In the genomic region with DNA sequence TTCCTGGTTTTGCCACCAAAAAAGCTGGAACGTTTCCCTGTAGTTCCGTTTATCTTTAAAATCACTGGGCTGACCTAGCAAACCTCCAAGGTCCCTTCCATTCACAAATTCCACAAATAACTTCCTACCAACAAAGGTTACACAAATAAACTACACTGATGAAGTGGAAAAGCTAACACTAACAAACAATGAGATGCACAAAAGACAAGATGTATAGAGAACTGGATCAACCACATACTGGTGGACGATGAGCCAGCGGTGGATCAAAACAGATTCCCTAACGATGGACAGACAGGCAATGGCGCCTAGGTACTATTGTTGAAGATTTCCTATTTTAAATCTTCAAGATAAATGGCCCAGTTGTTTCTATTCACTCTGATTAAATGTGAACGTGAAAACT, we compare ENCODE assay signal across 1 cellular context.
A peak's percentile ranks its signal among the peaks of the same experiment; 100 is the strongest.
TF ChIP-seq lines count a peak whose summit lies in the region.

No MANE protein-coding gene starts in this region.

TF ChIP-seq in HepG2, 621 proteins besides CTCF, POLR2A, EP300 and RAD21 (continued from another document and continues in another):
- TF ChIP-seq, protein P1, sequence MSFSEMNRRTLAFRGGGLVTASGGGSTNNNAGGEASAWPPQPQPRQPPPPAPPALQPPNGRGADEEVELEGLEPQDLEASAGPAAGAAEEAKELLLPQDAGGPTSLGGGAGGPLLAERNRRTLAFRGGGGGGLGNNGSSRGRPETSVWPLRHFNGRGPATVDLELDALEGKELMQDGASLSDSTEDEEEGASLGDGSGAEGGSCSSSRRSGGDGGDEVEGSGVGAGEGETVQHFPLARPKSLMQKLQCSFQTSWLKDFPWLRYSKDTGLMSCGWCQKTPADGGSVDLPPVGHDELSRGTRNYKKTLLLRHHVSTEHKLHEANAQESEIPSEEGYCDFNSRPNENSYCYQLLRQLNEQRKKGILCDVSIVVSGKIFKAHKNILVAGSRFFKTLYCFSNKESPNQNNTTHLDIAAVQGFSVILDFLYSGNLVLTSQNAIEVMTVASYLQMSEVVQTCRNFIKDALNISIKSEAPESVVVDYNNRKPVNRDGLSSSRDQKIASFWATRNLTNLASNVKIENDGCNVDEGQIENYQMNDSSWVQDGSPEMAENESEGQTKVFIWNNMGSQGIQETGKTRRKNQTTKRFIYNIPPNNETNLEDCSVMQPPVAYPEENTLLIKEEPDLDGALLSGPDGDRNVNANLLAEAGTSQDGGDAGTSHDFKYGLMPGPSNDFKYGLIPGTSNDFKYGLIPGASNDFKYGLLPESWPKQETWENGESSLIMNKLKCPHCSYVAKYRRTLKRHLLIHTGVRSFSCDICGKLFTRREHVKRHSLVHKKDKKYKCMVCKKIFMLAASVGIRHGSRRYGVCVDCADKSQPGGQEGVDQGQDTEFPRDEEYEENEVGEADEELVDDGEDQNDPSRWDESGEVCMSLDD (CRISPR knock-in tag; IDR thresholded peaks at IDR 0.05; ENCODE audit: borderline replicate concordance), result no peak
- TF ChIP-seq POLR2G (IDR thresholded peaks at IDR 0.05; ENCODE audit: low read depth, low read length) (no peak), SMARCC2 (IDR thresholded peaks at IDR 0.05) (no peak), NFIC (IDR thresholded peaks at IDR 0.05; ENCODE audit: low read length) (peak; percentile 27; the same call in 1 of the 2 replicates), RCOR2 (CRISPR knock-in tag; IDR thresholded peaks at IDR 0.05) (no peak), IKZF4 (CRISPR knock-in tag; IDR thresholded peaks at IDR 0.05; ENCODE audit: borderline replicate concordance, low read depth, not compliant biosample characterization) (no peak), SOX13 (IDR thresholded peaks at IDR 0.05) (peak; percentile 44; the same call in 1 of the 2 replicates), SOX13 (CRISPR knock-in tag; conservative IDR thresholded peaks at IDR 0.05 in 1 of 2, IDR thresholded peaks at IDR 0.05 in 1 of 2) (peak in 1 of 2 experiments; percentile 95; a peak in 2 of 4 replicates), ZNF607 (CRISPR knock-in tag; IDR thresholded peaks at IDR 0.05; ENCODE audit: borderline replicate concordance) (no peak), RFXAP (CRISPR knock-in tag; IDR thresholded peaks at IDR 0.05; ENCODE audit: borderline replicate concordance) (no peak), SOX5 (CRISPR knock-in tag; IDR thresholded peaks at IDR 0.05; ENCODE audit: borderline replicate concordance) (peak; percentile 99), ZIK1 (CRISPR knock-in tag; IDR thresholded peaks at IDR 0.05; ENCODE audit: borderline replicate concordance, low read depth) (no peak), EEA1 (CRISPR knock-in tag; IDR thresholded peaks at IDR 0.05; ENCODE audit: borderline replicate concordance) (no peak), ZNF101 (CRISPR knock-in tag; IDR thresholded peaks at IDR 0.05; ENCODE audit: borderline replicate concordance, low read depth) (no peak), ZNF160 (CRISPR knock-in tag; IDR thresholded peaks at IDR 0.05) (no peak), NCOA2 (CRISPR knock-in tag; IDR thresholded peaks at IDR 0.05) (peak; percentile 25; the same call in 1 of the 2 replicates), STAG1 (CRISPR knock-in tag; IDR thresholded peaks at IDR 0.05) (no peak), PHF20 (CRISPR knock-in tag; IDR thresholded peaks at IDR 0.05) (no peak), ZNF207 (IDR thresholded peaks at IDR 0.05; ENCODE audit: borderline replicate concordance) (no peak), NR2F1 (CRISPR knock-in tag; IDR thresholded peaks at IDR 0.05) (peak in 1 of 2 experiments; percentile 39; a peak in 1 of 4 replicates), TEAD3 (CRISPR knock-in tag; optimal IDR thresholded peaks at IDR 0.05; ENCODE audit: borderline replicate concordance) (peak; percentile 69), ATF7 (IDR thresholded peaks at IDR 0.05) (no peak), ATF7 (CRISPR knock-in tag; IDR thresholded peaks at IDR 0.05) (no peak), SALL1 (CRISPR knock-in tag; IDR thresholded peaks at IDR 0.05) (no peak), ZFP90 (CRISPR knock-in tag; IDR thresholded peaks at IDR 0.05; ENCODE audit: borderline replicate concordance) (no peak)
- TF ChIP-seq, protein P2, sequence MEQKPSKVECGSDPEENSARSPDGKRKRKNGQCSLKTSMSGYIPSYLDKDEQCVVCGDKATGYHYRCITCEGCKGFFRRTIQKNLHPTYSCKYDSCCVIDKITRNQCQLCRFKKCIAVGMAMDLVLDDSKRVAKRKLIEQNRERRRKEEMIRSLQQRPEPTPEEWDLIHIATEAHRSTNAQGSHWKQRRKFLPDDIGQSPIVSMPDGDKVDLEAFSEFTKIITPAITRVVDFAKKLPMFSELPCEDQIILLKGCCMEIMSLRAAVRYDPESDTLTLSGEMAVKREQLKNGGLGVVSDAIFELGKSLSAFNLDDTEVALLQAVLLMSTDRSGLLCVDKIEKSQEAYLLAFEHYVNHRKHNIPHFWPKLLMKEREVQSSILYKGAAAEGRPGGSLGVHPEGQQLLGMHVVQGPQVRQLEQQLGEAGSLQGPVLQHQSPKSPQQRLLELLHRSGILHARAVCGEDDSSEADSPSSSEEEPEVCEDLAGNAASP (CRISPR knock-in tag; IDR thresholded peaks at IDR 0.05; ENCODE audit: borderline replicate concordance), result no peak
- TF ChIP-seq, protein P3, sequence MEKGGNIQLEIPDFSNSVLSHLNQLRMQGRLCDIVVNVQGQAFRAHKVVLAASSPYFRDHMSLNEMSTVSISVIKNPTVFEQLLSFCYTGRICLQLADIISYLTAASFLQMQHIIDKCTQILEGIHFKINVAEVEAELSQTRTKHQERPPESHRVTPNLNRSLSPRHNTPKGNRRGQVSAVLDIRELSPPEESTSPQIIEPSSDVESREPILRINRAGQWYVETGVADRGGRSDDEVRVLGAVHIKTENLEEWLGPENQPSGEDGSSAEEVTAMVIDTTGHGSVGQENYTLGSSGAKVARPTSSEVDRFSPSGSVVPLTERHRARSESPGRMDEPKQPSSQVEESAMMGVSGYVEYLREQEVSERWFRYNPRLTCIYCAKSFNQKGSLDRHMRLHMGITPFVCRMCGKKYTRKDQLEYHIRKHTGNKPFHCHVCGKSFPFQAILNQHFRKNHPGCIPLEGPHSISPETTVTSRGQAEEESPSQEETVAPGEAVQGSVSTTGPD (CRISPR knock-in tag; IDR thresholded peaks at IDR 0.05), result no peak
- TF ChIP-seq, protein P4, sequence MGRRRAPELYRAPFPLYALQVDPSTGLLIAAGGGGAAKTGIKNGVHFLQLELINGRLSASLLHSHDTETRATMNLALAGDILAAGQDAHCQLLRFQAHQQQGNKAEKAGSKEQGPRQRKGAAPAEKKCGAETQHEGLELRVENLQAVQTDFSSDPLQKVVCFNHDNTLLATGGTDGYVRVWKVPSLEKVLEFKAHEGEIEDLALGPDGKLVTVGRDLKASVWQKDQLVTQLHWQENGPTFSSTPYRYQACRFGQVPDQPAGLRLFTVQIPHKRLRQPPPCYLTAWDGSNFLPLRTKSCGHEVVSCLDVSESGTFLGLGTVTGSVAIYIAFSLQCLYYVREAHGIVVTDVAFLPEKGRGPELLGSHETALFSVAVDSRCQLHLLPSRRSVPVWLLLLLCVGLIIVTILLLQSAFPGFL (CRISPR knock-in tag; IDR thresholded peaks at IDR 0.05), result no peak
- TF ChIP-seq, protein P5, sequence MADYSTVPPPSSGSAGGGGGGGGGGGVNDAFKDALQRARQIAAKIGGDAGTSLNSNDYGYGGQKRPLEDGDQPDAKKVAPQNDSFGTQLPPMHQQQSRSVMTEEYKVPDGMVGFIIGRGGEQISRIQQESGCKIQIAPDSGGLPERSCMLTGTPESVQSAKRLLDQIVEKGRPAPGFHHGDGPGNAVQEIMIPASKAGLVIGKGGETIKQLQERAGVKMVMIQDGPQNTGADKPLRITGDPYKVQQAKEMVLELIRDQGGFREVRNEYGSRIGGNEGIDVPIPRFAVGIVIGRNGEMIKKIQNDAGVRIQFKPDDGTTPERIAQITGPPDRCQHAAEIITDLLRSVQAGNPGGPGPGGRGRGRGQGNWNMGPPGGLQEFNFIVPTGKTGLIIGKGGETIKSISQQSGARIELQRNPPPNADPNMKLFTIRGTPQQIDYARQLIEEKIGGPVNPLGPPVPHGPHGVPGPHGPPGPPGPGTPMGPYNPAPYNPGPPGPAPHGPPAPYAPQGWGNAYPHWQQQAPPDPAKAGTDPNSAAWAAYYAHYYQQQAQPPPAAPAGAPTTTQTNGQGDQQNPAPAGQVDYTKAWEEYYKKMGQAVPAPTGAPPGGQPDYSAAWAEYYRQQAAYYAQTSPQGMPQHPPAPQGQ (CRISPR knock-in tag; IDR thresholded peaks at IDR 0.05; ENCODE audit: borderline replicate concordance), result no peak
- TF ChIP-seq, protein P6, sequence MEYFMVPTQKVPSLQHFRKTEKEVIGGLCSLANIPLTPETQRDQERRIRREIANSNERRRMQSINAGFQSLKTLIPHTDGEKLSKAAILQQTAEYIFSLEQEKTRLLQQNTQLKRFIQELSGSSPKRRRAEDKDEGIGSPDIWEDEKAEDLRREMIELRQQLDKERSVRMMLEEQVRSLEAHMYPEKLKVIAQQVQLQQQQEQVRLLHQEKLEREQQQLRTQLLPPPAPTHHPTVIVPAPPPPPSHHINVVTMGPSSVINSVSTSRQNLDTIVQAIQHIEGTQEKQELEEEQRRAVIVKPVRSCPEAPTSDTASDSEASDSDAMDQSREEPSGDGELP (IDR thresholded peaks at IDR 0.05; ENCODE audit: borderline replicate concordance, low read depth), result no peak
- TF ChIP-seq, protein P7, sequence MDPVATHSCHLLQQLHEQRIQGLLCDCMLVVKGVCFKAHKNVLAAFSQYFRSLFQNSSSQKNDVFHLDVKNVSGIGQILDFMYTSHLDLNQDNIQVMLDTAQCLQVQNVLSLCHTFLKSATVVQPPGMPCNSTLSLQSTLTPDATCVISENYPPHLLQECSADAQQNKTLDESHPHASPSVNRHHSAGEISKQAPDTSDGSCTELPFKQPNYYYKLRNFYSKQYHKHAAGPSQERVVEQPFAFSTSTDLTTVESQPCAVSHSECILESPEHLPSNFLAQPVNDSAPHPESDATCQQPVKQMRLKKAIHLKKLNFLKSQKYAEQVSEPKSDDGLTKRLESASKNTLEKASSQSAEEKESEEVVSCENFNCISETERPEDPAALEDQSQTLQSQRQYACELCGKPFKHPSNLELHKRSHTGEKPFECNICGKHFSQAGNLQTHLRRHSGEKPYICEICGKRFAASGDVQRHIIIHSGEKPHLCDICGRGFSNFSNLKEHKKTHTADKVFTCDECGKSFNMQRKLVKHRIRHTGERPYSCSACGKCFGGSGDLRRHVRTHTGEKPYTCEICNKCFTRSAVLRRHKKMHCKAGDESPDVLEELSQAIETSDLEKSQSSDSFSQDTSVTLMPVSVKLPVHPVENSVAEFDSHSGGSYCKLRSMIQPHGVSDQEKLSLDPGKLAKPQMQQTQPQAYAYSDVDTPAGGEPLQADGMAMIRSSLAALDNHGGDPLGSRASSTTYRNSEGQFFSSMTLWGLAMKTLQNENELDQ (CRISPR knock-in tag; IDR thresholded peaks at IDR 0.05; ENCODE audit: borderline replicate concordance), result no peak
- TF ChIP-seq, protein P8, sequence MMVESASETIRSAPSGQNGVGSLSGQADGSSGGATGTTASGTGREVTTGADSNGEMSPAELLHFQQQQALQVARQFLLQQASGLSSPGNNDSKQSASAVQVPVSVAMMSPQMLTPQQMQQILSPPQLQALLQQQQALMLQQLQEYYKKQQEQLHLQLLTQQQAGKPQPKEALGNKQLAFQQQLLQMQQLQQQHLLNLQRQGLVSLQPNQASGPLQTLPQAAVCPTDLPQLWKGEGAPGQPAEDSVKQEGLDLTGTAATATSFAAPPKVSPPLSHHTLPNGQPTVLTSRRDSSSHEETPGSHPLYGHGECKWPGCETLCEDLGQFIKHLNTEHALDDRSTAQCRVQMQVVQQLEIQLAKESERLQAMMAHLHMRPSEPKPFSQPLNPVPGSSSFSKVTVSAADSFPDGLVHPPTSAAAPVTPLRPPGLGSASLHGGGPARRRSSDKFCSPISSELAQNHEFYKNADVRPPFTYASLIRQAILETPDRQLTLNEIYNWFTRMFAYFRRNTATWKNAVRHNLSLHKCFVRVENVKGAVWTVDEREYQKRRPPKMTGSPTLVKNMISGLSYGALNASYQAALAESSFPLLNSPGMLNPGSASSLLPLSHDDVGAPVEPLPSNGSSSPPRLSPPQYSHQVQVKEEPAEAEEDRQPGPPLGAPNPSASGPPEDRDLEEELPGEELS (CRISPR knock-in tag; IDR thresholded peaks at IDR 0.05), result peak; percentile 65; the same call in 1 of the 2 replicates
- TF ChIP-seq, protein P9, sequence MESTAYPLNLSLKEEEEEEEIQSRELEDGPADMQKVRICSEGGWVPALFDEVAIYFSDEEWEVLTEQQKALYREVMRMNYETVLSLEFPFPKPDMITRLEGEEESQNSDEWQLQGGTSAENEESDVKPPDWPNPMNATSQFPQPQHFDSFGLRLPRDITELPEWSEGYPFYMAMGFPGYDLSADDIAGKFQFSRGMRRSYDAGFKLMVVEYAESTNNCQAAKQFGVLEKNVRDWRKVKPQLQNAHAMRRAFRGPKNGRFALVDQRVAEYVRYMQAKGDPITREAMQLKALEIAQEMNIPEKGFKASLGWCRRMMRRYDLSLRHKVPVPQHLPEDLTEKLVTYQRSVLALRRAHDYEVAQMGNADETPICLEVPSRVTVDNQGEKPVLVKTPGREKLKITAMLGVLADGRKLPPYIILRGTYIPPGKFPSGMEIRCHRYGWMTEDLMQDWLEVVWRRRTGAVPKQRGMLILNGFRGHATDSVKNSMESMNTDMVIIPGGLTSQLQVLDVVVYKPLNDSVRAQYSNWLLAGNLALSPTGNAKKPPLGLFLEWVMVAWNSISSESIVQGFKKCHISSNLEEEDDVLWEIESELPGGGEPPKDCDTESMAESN (CRISPR knock-in tag; conservative IDR thresholded peaks at IDR 0.05), result no peak
- TF ChIP-seq, protein P10, sequence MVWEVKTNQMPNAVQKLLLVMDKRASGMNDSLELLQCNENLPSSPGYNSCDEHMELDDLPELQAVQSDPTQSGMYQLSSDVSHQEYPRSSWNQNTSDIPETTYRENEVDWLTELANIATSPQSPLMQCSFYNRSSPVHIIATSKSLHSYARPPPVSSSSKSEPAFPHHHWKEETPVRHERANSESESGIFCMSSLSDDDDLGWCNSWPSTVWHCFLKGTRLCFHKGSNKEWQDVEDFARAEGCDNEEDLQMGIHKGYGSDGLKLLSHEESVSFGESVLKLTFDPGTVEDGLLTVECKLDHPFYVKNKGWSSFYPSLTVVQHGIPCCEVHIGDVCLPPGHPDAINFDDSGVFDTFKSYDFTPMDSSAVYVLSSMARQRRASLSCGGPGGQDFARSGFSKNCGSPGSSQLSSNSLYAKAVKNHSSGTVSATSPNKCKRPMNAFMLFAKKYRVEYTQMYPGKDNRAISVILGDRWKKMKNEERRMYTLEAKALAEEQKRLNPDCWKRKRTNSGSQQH (CRISPR knock-in tag; IDR thresholded peaks at IDR 0.05; ENCODE audit: low read depth), result no peak
- TF ChIP-seq, protein P11, sequence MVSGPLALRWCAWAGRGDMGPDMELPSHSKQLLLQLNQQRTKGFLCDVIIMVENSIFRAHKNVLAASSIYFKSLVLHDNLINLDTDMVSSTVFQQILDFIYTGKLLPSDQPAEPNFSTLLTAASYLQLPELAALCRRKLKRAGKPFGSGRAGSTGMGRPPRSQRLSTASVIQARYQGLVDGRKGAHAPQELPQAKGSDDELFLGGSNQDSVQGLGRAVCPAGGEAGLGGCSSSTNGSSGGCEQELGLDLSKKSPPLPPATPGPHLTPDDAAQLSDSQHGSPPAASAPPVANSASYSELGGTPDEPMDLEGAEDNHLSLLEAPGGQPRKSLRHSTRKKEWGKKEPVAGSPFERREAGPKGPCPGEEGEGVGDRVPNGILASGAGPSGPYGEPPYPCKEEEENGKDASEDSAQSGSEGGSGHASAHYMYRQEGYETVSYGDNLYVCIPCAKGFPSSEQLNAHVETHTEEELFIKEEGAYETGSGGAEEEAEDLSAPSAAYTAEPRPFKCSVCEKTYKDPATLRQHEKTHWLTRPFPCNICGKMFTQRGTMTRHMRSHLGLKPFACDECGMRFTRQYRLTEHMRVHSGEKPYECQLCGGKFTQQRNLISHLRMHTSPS (CRISPR knock-in tag; IDR thresholded peaks at IDR 0.05; ENCODE audit: low read depth), result no peak
